Comparison of ENCODE assay signal across 19 cellular contexts in genomic region chr7:43693687-43694398, GRCh38. TPM values are rescaled to one million over a fixed set of nuclear protein-coding genes. Genes with fewer than 3 reads are reported as not detected.
DNase-seq lines count a peak whose midpoint lies in the region; ATAC-seq, FAIRE-seq and TF ChIP-seq lines count a peak whose summit lies in the region.
"Had no signal": no experiment of that assay in that cellular context is flagged by ENCODE, and none has a peak within 500 bp of the region (broad histone marks: within the 10 kb centered on the region; RNA-seq: fewer than 3 reads in every experiment).

No MANE protein-coding gene starts in this region.

- H3K4me1 ChIP-seq in K562 (replicated peaks in 1 of 2; ENCODE audit: control insufficient read depth in 2 of 2, insufficient read depth in 2 of 2, low read length in 2 of 2) = no peaks in the 10 kb centered on the region
- H3K4me1 ChIP-seq in CD4-positive, alpha-beta memory T cell (ENCODE audit: insufficient read depth, low read length) = peaks cover 27% of the 10 kb centered on the region
- H3K4me1 ChIP-seq: gastroesophageal sphincter had no signal

- H3K4me3 Mint-ChIP-seq in progenitor cell of endocrine pancreas (ENCODE audit: low read depth) = no peak overlapping the region
- no peak overlapping the region for H3K4me3 Mint-ChIP-seq in CD4-positive, alpha-beta memory T cell
- H3K4me3 Mint-ChIP-seq in endothelial cell (ENCODE audit: unreplicated experiment) = no peak overlapping the region
- H3K4me3 Mint-ChIP-seq: activated CD8-positive, alpha-beta T cell treated with anti-CD3 and anti-CD28 coated beads for 36 hours; stimulated activated effector memory CD8-positive, alpha-beta T cell treated with anti-CD3 and anti-CD28 coated beads, Interleukin-12 subunit alpha, Interleukin-12 subunit beta, amount 100 ng/mL, for 72 hours had no signal

- H3K9me3 ChIP-seq in AG04450 (ENCODE audit: control insufficient read depth, insufficient read depth, low read length) (no peaks in the 10 kb centered on the region), K562 (replicated peaks; ENCODE audit: control insufficient read depth, insufficient read depth, low read depth, low read length) (no peaks in the 10 kb centered on the region; the same call in 1 of the 2 replicates)
- no peaks in the 10 kb centered on the region for H3K9me3 ChIP-seq in CD4-positive, alpha-beta memory T cell (ENCODE audit: control insufficient read depth in 1 of 2, low read length in 2 of 2)
- H3K9me3 ChIP-seq: gastroesophageal sphincter, ovary had no signal

- DNase-seq in AG04450 (ENCODE audit: low read depth, low spot score) (no peak), HTR-8/SVneo (ENCODE audit: insufficient read length, low spot score) (peak; percentile 53), K562 (ENCODE audit: extremely low read depth in 1 of 4, low spot score in 3 of 4) (no peak), left colon (no peak), progenitor cell of endocrine pancreas (ENCODE audit: low spot score, unreplicated experiment) (no peak), endothelial cell (ENCODE audit: low spot score) (no peak), hypothalamus (lab: John Stamatoyannopoulos, UW) (no peak)
- DNase-seq in CD4-positive, alpha-beta memory T cell = no peak
- DNase-seq: activated CD8-positive, alpha-beta T cell treated with anti-CD3 and anti-CD28 coated beads for 36 hours; activated naive CD4-positive, alpha-beta T cell; AML-193; DND-41; Karpas-422; NCI-H2171; ovary; T-helper 2 cell had no signal

- 88% methylated on average over 4 of the region's 4 CpGs for WGBS in K562 (ENCODE audit: insufficient coverage, low coverage, missing lambda C conversion rate)

- no peak overlapping the region for H3K9ac ChIP-seq in K562 (ENCODE audit: insufficient read depth in 1 of 2, low read depth in 2 of 2, low read length in 2 of 2)

- TF ChIP-seq POLR2A in K562 (conservative IDR thresholded peaks at IDR 0.05) = no peak

- CTCF ChIA-PET in AG04450 (lab: Charles Lee) (interaction anchor here (0.7 to 3.0 kb wide), 5 partner anchors 44 to 248 kb away, joined by 3 to 25 read pairs (median 3); partner anchors contain the start of gene STK17A), K562 (lab: Yijun Ruan, JAX; ENCODE audit: low intra/inter-chr PET ratio) (no interaction called here)
- CTCF ChIA-PET in CD4-positive, alpha-beta memory T cell (lab: Charles Lee; ENCODE audit: partially characterized antibody) = interaction anchor here (4.6 kb wide), 1 partner anchor 112 kb away, joined by 61 read pairs; the partner anchor contains the start of gene STK17A

- H3K27ac ChIP-seq in AG04450 (ENCODE audit: low read depth, low read length) (peak overlapping the region; percentile 85), K562 (ENCODE audit: extremely low read depth, low read depth, low read length) (no peak overlapping the region)
- H3K27ac ChIP-seq in CD4-positive, alpha-beta memory T cell (ENCODE audit: low read depth, low read length) = no peak overlapping the region
- H3K27ac ChIP-seq: gastroesophageal sphincter, ovary had no signal

- H4K20me1 ChIP-seq in K562 (replicated peaks; ENCODE audit: control insufficient read depth, insufficient read depth, low read length) = peaks cover 14% of the 10 kb centered on the region; the same call in 1 of the 2 replicates

- no peaks in the 10 kb centered on the region for H3K27me3 Mint-ChIP-seq in progenitor cell of endocrine pancreas
- H3K27me3 Mint-ChIP-seq in CD4-positive, alpha-beta memory T cell = no peaks in the 10 kb centered on the region
- H3K27me3 Mint-ChIP-seq in endothelial cell (ENCODE audit: unreplicated experiment) = no peaks in the 10 kb centered on the region
- H3K27me3 Mint-ChIP-seq: activated CD8-positive, alpha-beta T cell treated with anti-CD3 and anti-CD28 coated beads for 36 hours had no signal

- no peak overlapping the region for H2AFZ ChIP-seq in K562 (ENCODE audit: low read depth, low read length)

- no peaks in the 10 kb centered on the region for H3K4me1 Mint-ChIP-seq in progenitor cell of endocrine pancreas (ENCODE audit: low read depth)
- H3K4me1 Mint-ChIP-seq in CD4-positive, alpha-beta memory T cell = peaks cover 27 to 42% (median 34%) of the 10 kb centered on the region in 4 donors
- H3K4me1 Mint-ChIP-seq in endothelial cell (ENCODE audit: unreplicated experiment) = peaks cover 7% of the 10 kb centered on the region

- intact Hi-C loops in K562 (cut with micrococcal nuclease) (no loop called here), left colon (cut with DNase I, micrococcal nuclease) (no loop called here)
- intact Hi-C loops in CD4-positive, alpha-beta memory T cell (cut with micrococcal nuclease) = no loop called here

- no peak overlapping the region for H3K27ac Mint-ChIP-seq in progenitor cell of endocrine pancreas
- H3K27ac Mint-ChIP-seq in CD4-positive, alpha-beta memory T cell = no peak overlapping the region
- no peak overlapping the region for H3K27ac Mint-ChIP-seq in endothelial cell (ENCODE audit: unreplicated experiment)
- H3K27ac Mint-ChIP-seq: activated CD8-positive, alpha-beta T cell treated with anti-CD3 and anti-CD28 coated beads for 36 hours; stimulated activated effector memory CD8-positive, alpha-beta T cell treated with anti-CD3 and anti-CD28 coated beads, Interleukin-12 subunit alpha, Interleukin-12 subunit beta, amount 100 ng/mL, for 72 hours had no signal

- peaks cover 97% of the 10 kb centered on the region for H3K79me2 ChIP-seq in K562 (ENCODE audit: control insufficient read depth, insufficient read depth, low read length)

- H3K9me3 Mint-ChIP-seq in progenitor cell of endocrine pancreas (ENCODE audit: low read depth) (no peaks in the 10 kb centered on the region), endothelial cell (ENCODE audit: unreplicated experiment) (no peaks in the 10 kb centered on the region)
- no peaks in the 10 kb centered on the region for H3K9me3 Mint-ChIP-seq in CD4-positive, alpha-beta memory T cell
- H3K9me3 Mint-ChIP-seq: activated CD8-positive, alpha-beta T cell treated with anti-CD3 and anti-CD28 coated beads for 36 hours; stimulated activated effector memory CD8-positive, alpha-beta T cell treated with anti-CD3 and anti-CD28 coated beads, Interleukin-12 subunit alpha, Interleukin-12 subunit beta, amount 100 ng/mL, for 72 hours had no signal

- H3K36me3 ChIP-seq in K562 (ENCODE audit: control insufficient read depth, insufficient read depth, low read length) = 0 out of 3 replicates have a peak, but pooled peaks cover 5% of the 10 kb centered on the region
- no peaks in the 10 kb centered on the region for H3K36me3 ChIP-seq in CD4-positive, alpha-beta memory T cell (ENCODE audit: insufficient read depth, low read length)
- H3K36me3 ChIP-seq: gastroesophageal sphincter, ovary had no signal

- H3K27me3 ChIP-seq in AG04450 (ENCODE audit: control insufficient read depth, insufficient read depth, low read length) = no peaks in the 10 kb centered on the region
- no peaks in the 10 kb centered on the region for H3K27me3 ChIP-seq in K562 (ENCODE audit: control insufficient read depth in 2 of 2, insufficient read depth in 2 of 2, low read length in 2 of 2)
- no peaks in the 10 kb centered on the region for H3K27me3 ChIP-seq in CD4-positive, alpha-beta memory T cell (ENCODE audit: insufficient read depth, low read length)
- H3K27me3 ChIP-seq: gastroesophageal sphincter, ovary had no signal

- ATAC-seq in K562 (no peak), left colon (peak; percentile 54)
- ATAC-seq: activated CD8-positive, alpha-beta T cell treated with anti-CD3 and anti-CD28 coated beads for 36 hours; gastroesophageal sphincter; stimulated activated effector memory CD8-positive, alpha-beta T cell treated with anti-CD3 and anti-CD28 coated beads, Interleukin-12 subunit alpha, Interleukin-12 subunit beta, amount 100 ng/mL, for 72 hours had no signal

- POLR2A ChIA-PET in AG04450 (lab: Yijun Ruan, JAX) (interaction anchor here (0.7 to 1.8 kb wide), 7 partner anchors 8 to 111 kb away, joined by 3 to 14 read pairs (median 3); partner anchors contain the start of gene STK17A), K562 (lab: Yijun Ruan, JAX) (interaction anchor here (0.7 to 1.7 kb wide), 5 partner anchors 10 to 107 kb away, joined by 3 to 5 read pairs (median 3); no protein-coding TSS in a partner anchor)
- POLR2A ChIA-PET in CD4-positive, alpha-beta memory T cell (lab: Charles Lee; ENCODE audit: partially characterized antibody) = interaction anchor here (1.1 to 2.9 kb wide), 4 partner anchors 45 to 111 kb away, joined by 6 to 12 read pairs (median 6); partner anchors contain the start of gene STK17A

- no peak for TF ChIP-seq CTCF in AG04450 (IDR thresholded peaks at IDR 0.05; ENCODE audit: low read depth, low read length)
- TF ChIP-seq CTCF in K562 (IDR thresholded peaks at IDR 0.05 in 2 of 3, conservative IDR thresholded peaks at IDR 0.05 in 1 of 3; ENCODE audit: insufficient read depth in 2 of 3, low read depth in 1 of 3, low read length in 3 of 3) = no peak
- TF ChIP-seq CTCF in progenitor cell of endocrine pancreas (IDR thresholded peaks at IDR 0.05; ENCODE audit: unreplicated experiment) = no peak
- no peak for TF ChIP-seq CTCF in endothelial cell (IDR thresholded peaks at IDR 0.05; ENCODE audit: unreplicated experiment)

- H3K4me3 ChIP-seq in AG04450 (ENCODE audit: low read depth, low read length) (no peak overlapping the region), K562 (no peak overlapping the region)
- no peak overlapping the region for H3K4me3 ChIP-seq in CD4-positive, alpha-beta memory T cell (ENCODE audit: low read length in 2 of 2)
- H3K4me3 ChIP-seq: gastroesophageal sphincter, ovary had no signal

- no peak overlapping the region for H3K4me2 ChIP-seq in K562 (ENCODE audit: insufficient read depth, low read length)

- TF ChIP-seq RAD21 in K562 (CRISPR knock-in tag; conservative IDR thresholded peaks at IDR 0.05 in 1 of 2, IDR thresholded peaks at IDR 0.05 in 1 of 2) = no peak

- TF ChIP-seq EP300 in K562 (IDR thresholded peaks at IDR 0.05; ENCODE audit: low read length) = no peak

- FAIRE-seq in HTR-8/SVneo (lab: Jason Lieb, UNC) (no peak), K562 (lab: Jason Lieb, UNC) (no peak)
- FAIRE-seq: colon had no signal

- H3K36me3 Mint-ChIP-seq in progenitor cell of endocrine pancreas (ENCODE audit: insufficient read depth) = peaks cover 2% of the 10 kb centered on the region
- no peaks in the 10 kb centered on the region for H3K36me3 Mint-ChIP-seq in CD4-positive, alpha-beta memory T cell
- H3K36me3 Mint-ChIP-seq in endothelial cell (ENCODE audit: low read depth, unreplicated experiment) = no peaks in the 10 kb centered on the region
- H3K36me3 Mint-ChIP-seq: stimulated activated effector memory CD8-positive, alpha-beta T cell treated with anti-CD3 and anti-CD28 coated beads, Interleukin-12 subunit alpha, Interleukin-12 subunit beta, amount 100 ng/mL, for 72 hours had no signal

- no peaks in the 10 kb centered on the region for H3K9me1 ChIP-seq in K562 (ENCODE audit: control insufficient read depth, insufficient read depth, low read length)

- in situ Hi-C loops in K562 (cut with MboI) = no loop called here

- no TSS peak for BruUV-seq in K562 (replicated peaks; lab: Mats Ljungman, UMichigan)

RNA-seq across cellular contexts. Expression of gene COA1, which starts 35.5 kb away (rescaled TPM):
- polyA plus RNA-seq in AG04450 (2011; rRNA removed) (22.4 and 24.4 TPM in 2 replicates), K562 (2011; rRNA removed) (98.9 and 105 TPM in 2 replicates), K562 (2014; fragmentation: Illumina TruSeq; extraction: Trizol) (190 and 215 TPM in 2 replicates), K562 (2014; fragmentation: Nextera tagmentation; extraction: Ambion mirVana) (100 to 1,000 TPM; 432 to 463 TPM), K562 (2014; rRNA removed) (181 and 203 TPM in 2 replicates)
- polyA minus RNA-seq in AG04450 (2011; rRNA and poly(A)+ RNA removed) = 29.9 and 35.4 TPM in 2 replicates
- total RNA-seq in K562 (2011; cell fraction: chromatin; rRNA removed; ENCODE audit: low replicate concordance) = 181 and 261 TPM in 2 replicates
- 81.2 and 117 TPM in 2 replicates for total RNA-seq in K562 (2011; cell fraction: nucleolus; rRNA removed)
- 236 and 385 TPM in 2 replicates for total RNA-seq in K562 (2011; cell fraction: nucleoplasm; rRNA removed)
- total RNA-seq in K562 (2014; rRNA removed) (105 and 109 TPM in 2 replicates), K562 (2014; rRNA removed; fragmentation: Illumina TruSeq; extraction: Trizol) (197 TPM in 2 replicates), K562 (2015; rRNA removed; fragmentation: Illumina TruSeq; extraction: Trizol) (130 and 143 TPM in 2 replicates), K562 (2021) (137 and 149 TPM in 2 replicates), left colon (10 to 100 TPM; 33.2 to 35.7 TPM), progenitor cell of endocrine pancreas (85.1 and 85.3 TPM in 2 replicates), endothelial cell (ENCODE audit: unreplicated experiment) (55.5 TPM)
- 79.1 and 145 TPM in 2 replicates for polyA plus RNA-seq in K562 (2011; cell fraction: cytosol; rRNA removed)
- polyA plus RNA-seq in K562 (2011; cell fraction: nucleus; rRNA removed) = 90.7 and 107 TPM in 2 replicates
- polyA plus RNA-seq in K562 (2012) = 163 and 167 TPM in 2 replicates
- polyA minus RNA-seq in K562 (2011; rRNA and poly(A)+ RNA removed) = 110 and 121 TPM in 2 replicates
- 39.2 and 42.5 TPM in 2 replicates for polyA minus RNA-seq in K562 (2011; cell fraction: cytosol; rRNA and poly(A)+ RNA removed)
- 60.6 and 89.1 TPM in 2 replicates for polyA minus RNA-seq in K562 (2011; cell fraction: nucleus; rRNA and poly(A)+ RNA removed)
- total RNA-seq in CD4-positive, alpha-beta memory T cell = 10 to 100 TPM; 52.0 to 53.2 TPM
- 10 to 100 TPM; 43.7 to 56.4 TPM for polyA plus RNA-seq in CD4-positive, alpha-beta memory T cell
